Comparison of ENCODE assay signal across 1 cellular context in genomic region chr4:170089274-170089742, GRCh38.
TF ChIP-seq lines count a peak whose summit lies in the region.

No MANE protein-coding gene starts in this region.

TF ChIP-seq in H1, 55 proteins besides CTCF, POLR2A, EP300 and RAD21 (continued from another document):
- TF ChIP-seq RNF2 (IDR thresholded peaks at IDR 0.05; ENCODE audit: borderline replicate concordance, low read depth, low read length, missing control alignments, poor library complexity, severe bottlenecking) (no peak), RXRA (IDR thresholded peaks at IDR 0.05; ENCODE audit: insufficient read depth, low read depth, low read length) (no peak), CBX8 (IDR thresholded peaks at IDR 0.05; ENCODE audit: borderline replicate concordance, low read depth, low read length) (no peak), ATF3 (IDR thresholded peaks at IDR 0.05; ENCODE audit: insufficient read depth, low read depth, low read length) (no peak)
